ENCODE assay signal across 22 cellular contexts in the genomic region with DNA sequence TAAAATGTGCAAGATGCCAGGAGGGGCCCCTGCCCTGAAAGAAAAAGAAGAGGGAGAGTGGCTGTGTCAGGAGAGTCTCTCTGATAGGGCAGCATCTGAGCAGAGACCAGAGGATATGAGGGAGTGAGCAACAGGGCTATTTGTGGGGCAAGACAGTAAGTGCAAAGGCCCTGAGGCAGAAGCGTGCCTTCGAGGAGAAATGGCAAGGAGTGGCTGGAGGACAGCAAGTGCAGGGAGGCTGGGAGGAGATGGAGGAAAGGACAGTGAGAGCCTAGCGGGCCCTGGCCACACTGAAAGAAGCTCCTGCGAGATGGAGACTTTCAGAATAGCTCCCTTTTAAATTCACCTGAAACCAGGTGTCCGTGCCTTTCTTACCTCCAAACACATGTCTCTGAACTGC.
"Had no signal": no experiment of that assay in that cellular context is flagged by ENCODE, and none has a peak within 500 bp of the region (broad histone marks: within the 10 kb centered on the region; RNA-seq: fewer than 3 reads in every experiment).

No MANE protein-coding gene starts in this region.

- DNase-seq: activated CD4-positive, alpha-beta memory T cell treated with anti-CD3 and anti-CD28 coated beads, Interleukin-2, amount 10 ng/mL, durations not matched to agents 7 days and 5 days; activated CD4-positive, alpha-beta T cell treated with anti-CD3 and anti-CD28 coated beads for 36 hours; activated CD4-positive, alpha-beta T cell treated with anti-CD3 and anti-CD28 coated beads, Interleukin-2, amount 50 U/mL, for 1 hour; activated effector memory CD4-positive, alpha-beta T cell treated with anti-CD3 and anti-CD28 coated beads, Interleukin-2, amount 50 U/mL, for 16 hours; activated naive CD4-positive, alpha-beta T cell treated with Interleukin-2 at 50 U/mL for 16 hours; activated naive CD8-positive, alpha-beta T cell treated with anti-CD3 and anti-CD28 coated beads, Interleukin-2, amount 50 U/mL, for 24 hours; activated T-cell treated with anti-CD3 and anti-CD28 coated beads, Interleukin-2, amount 50 U/mL, for 4 hours; amniotic stem cell; Karpas-422; MM.1S; NCI-H1105; NCI-H1436 treated with DMSO at 0.1 percent for 48 hours; NCI-H187 treated with DMSO at 0.1 percent for 48 hours; NCI-H2171; NCI-H2227 treated with DMSO at 0.1 percent for 48 hours; NCI-H446 treated with DMSO at 0.1 percent for 48 hours; NCI-H82; SIG-M5; T-helper 2 cell; T1000 had no signal

- H3K27ac Mint-ChIP-seq: activated CD4-positive, alpha-beta memory T cell treated with anti-CD3 and anti-CD28 coated beads, Interleukin-2, amount 10 ng/mL, durations not matched to agents 7 days and 5 days; activated CD4-positive, alpha-beta T cell treated with anti-CD3 and anti-CD28 coated beads for 36 hours; activated naive CD4-positive, alpha-beta T cell treated with anti-CD3 and anti-CD28 coated beads, Interleukin-2, amount 50 U/mL, for 72 hours; activated naive CD8-positive, alpha-beta T cell treated with anti-CD3 and anti-CD28 coated beads, Interleukin-2, amount 50 U/mL, for 24 hours; brain had no signal

- H3K27me3 Mint-ChIP-seq: activated CD4-positive, alpha-beta memory T cell treated with anti-CD3 and anti-CD28 coated beads, Interleukin-2, amount 10 ng/mL, durations not matched to agents 7 days and 5 days; activated CD4-positive, alpha-beta T cell treated with anti-CD3 and anti-CD28 coated beads for 36 hours; activated naive CD8-positive, alpha-beta T cell treated with anti-CD3 and anti-CD28 coated beads, Interleukin-2, amount 50 U/mL, for 24 hours; brain had no signal

- H3K4me1 Mint-ChIP-seq: activated CD4-positive, alpha-beta T cell treated with anti-CD3 and anti-CD28 coated beads for 36 hours; activated naive CD8-positive, alpha-beta T cell treated with anti-CD3 and anti-CD28 coated beads, Interleukin-2, amount 50 U/mL, for 24 hours; brain had no signal

- H3K36me3 Mint-ChIP-seq: activated naive CD4-positive, alpha-beta T cell treated with anti-CD3 and anti-CD28 coated beads, Interleukin-2, amount 50 U/mL, for 72 hours; brain had no signal

- H3K9me3 Mint-ChIP-seq: activated CD4-positive, alpha-beta memory T cell treated with anti-CD3 and anti-CD28 coated beads, Interleukin-2, amount 10 ng/mL, durations not matched to agents 7 days and 5 days; activated naive CD4-positive, alpha-beta T cell treated with anti-CD3 and anti-CD28 coated beads, Interleukin-2, amount 50 U/mL, for 72 hours; activated naive CD8-positive, alpha-beta T cell treated with anti-CD3 and anti-CD28 coated beads, Interleukin-2, amount 50 U/mL, for 24 hours; activated T-cell treated with anti-CD3 and anti-CD28 coated beads, Interleukin-2, amount 50 U/mL, for 4 hours; brain had no signal

- H3K4me3 Mint-ChIP-seq: activated CD4-positive, alpha-beta memory T cell treated with anti-CD3 and anti-CD28 coated beads, Interleukin-2, amount 10 ng/mL, durations not matched to agents 7 days and 5 days; activated CD4-positive, alpha-beta T cell treated with anti-CD3 and anti-CD28 coated beads for 36 hours; activated naive CD8-positive, alpha-beta T cell treated with anti-CD3 and anti-CD28 coated beads, Interleukin-2, amount 50 U/mL, for 24 hours; activated T-cell treated with anti-CD3 and anti-CD28 coated beads, Interleukin-2, amount 50 U/mL, for 4 hours; brain had no signal

- ATAC-seq: activated CD4-positive, alpha-beta T cell treated with anti-CD3 and anti-CD28 coated beads for 36 hours; activated naive CD4-positive, alpha-beta T cell treated with anti-CD3 and anti-CD28 coated beads, Interleukin-2, amount 50 U/mL, for 72 hours; activated naive CD8-positive, alpha-beta T cell treated with anti-CD3 and anti-CD28 coated beads, Interleukin-2, amount 50 U/mL, for 24 hours; activated T-cell treated with anti-CD3 and anti-CD28 coated beads, Interleukin-2, amount 50 U/mL, for 4 hours had no signal
